Comparison of ENCODE assay signal across 20 cellular contexts in genomic region chr4:183746305-183747229, GRCh38.
A peak's percentile ranks its signal among the peaks of the same experiment; 100 is the strongest.
DNase-seq lines count a peak whose midpoint lies in the region; ATAC-seq and TF ChIP-seq lines count a peak whose summit lies in the region.
"Had no signal": no experiment of that assay in that cellular context is flagged by ENCODE, and none has a peak within 500 bp of the region (broad histone marks: within the 10 kb centered on the region; RNA-seq: fewer than 3 reads in every experiment).

No MANE protein-coding gene starts in this region.

- TF ChIP-seq CTCF in psoas muscle (IDR thresholded peaks at IDR 0.05) = no peak

- no peaks in the 10 kb centered on the region for H3K27me3 ChIP-seq in psoas muscle (ENCODE audit: insufficient read depth in 3 of 3, low read length in 2 of 3)
- H3K27me3 ChIP-seq in CD4-positive, alpha-beta memory T cell (ENCODE audit: insufficient read depth, low read length) = no peaks in the 10 kb centered on the region
- H3K27me3 ChIP-seq: colonic mucosa had no signal

- 56 to 70% (median 63%) methylated on average over 40 to 48 of the region's 48 CpGs for WGBS in psoas muscle, 3 donors

- H3K27ac Mint-ChIP-seq in CD4-positive, alpha-beta memory T cell = no peak overlapping the region
- H3K27ac Mint-ChIP-seq: T-helper 2 cell treated with Interferon-gamma antibody and Interleukin-4, amounts not matched to agents 5 μg/mL and 100 μg/mL, for 36 hours had no signal

- H3K9ac ChIP-seq in SK-N-MC (ENCODE audit: insufficient read length) = no peak overlapping the region

- peaks cover 6 to 8% of the 10 kb centered on the region in 2 donors for H3K27me3 Mint-ChIP-seq in CD4-positive, alpha-beta memory T cell

- peak; percentile 95 for ATAC-seq in GM18867 (IDR thresholded peaks at IDR 0.05; ENCODE audit: unreplicated experiment)
- ATAC-seq in psoas muscle = peak; percentile 89 to 99 (median 94)
- ATAC-seq: activated CD4-positive, CD25-positive, alpha-beta regulatory T cell treated with anti-CD3 and anti-CD28 coated beads, Interleukin-2, amount 50 U/mL, for 24 hours had no signal

- DNase-seq in SK-N-MC (ENCODE audit: low read depth, low spot score) (no peak), fibroblast of peridontal ligament (ENCODE audit: extremely low read depth) (peak; percentile 36), psoas muscle (peak; percentile 23 to 87), SKM-1 (lab: John Stamatoyannopoulos, UW; ENCODE audit: unreplicated experiment) (no peak)
- no peak for DNase-seq in CD4-positive, alpha-beta memory T cell
- no peak for DNase-seq in activated effector memory CD4-positive, alpha-beta T cell treated with Interleukin-2 at 50 U/mL for 16 hours
- no peak for DNase-seq in effector CD8-positive, alpha-beta T cell (lab: John Stamatoyannopoulos, UW)
- DNase-seq: activated effector memory CD4-positive, alpha-beta T cell treated with anti-CD3 and anti-CD28 coated beads, Interleukin-2, amount 50 U/mL, for 16 hours; colonic mucosa; COR-L47; EL; erythroblast; GOT3; hippocampal formation; NCI-H1694; SHP77 treated with DMSO at 0.1 percent for 48 hours; stimulated activated CD4-positive, alpha-beta T cell treated with anti-CD3 and anti-CD28 coated beads, Interleukin-1b, Interleukin-23, amount 100 ng/mL, for 48 hours had no signal

- CTCF ChIA-PET in CD4-positive, alpha-beta memory T cell (lab: Charles Lee; ENCODE audit: partially characterized antibody) = no interaction called here

- no peaks in the 10 kb centered on the region; the same call in 1 of the 2 replicates for H3K9me3 ChIP-seq in SK-N-MC (ENCODE audit: low read depth, low read length)
- no peaks in the 10 kb centered on the region for H3K9me3 ChIP-seq in psoas muscle
- H3K9me3 ChIP-seq in CD4-positive, alpha-beta memory T cell (ENCODE audit: control insufficient read depth in 1 of 2, low read length in 2 of 2) = no peaks in the 10 kb centered on the region
- H3K9me3 ChIP-seq: colonic mucosa had no signal

- H3K36me3 Mint-ChIP-seq in CD4-positive, alpha-beta memory T cell = no peaks in the 10 kb centered on the region

- H3K36me3 ChIP-seq in SK-N-MC (ENCODE audit: insufficient read depth, low read length) = no peaks in the 10 kb centered on the region
- H3K36me3 ChIP-seq in psoas muscle (ENCODE audit: insufficient read depth in 1 of 2, low read depth in 1 of 2) = no peaks in the 10 kb centered on the region
- no peaks in the 10 kb centered on the region for H3K36me3 ChIP-seq in CD4-positive, alpha-beta memory T cell (ENCODE audit: insufficient read depth, low read length)
- H3K36me3 ChIP-seq: colonic mucosa had no signal

- H3K4me1 ChIP-seq in psoas muscle = no peaks in the 10 kb centered on the region
- H3K4me1 ChIP-seq in CD4-positive, alpha-beta memory T cell (ENCODE audit: insufficient read depth, low read length) = no peaks in the 10 kb centered on the region

- H3K27ac ChIP-seq in SK-N-MC = peak overlapping the region; percentile 88
- peak overlapping the region; percentile 50 for H3K27ac ChIP-seq in psoas muscle
- H3K27ac ChIP-seq in CD4-positive, alpha-beta memory T cell (ENCODE audit: low read depth, low read length) = no peak overlapping the region
- H3K27ac ChIP-seq: colonic mucosa had no signal

- intact Hi-C loops in psoas muscle (cut with DNase I) = no loop called here
- intact Hi-C loops in CD4-positive, alpha-beta memory T cell (cut with micrococcal nuclease) = no loop called here

- no peak overlapping the region for H3K4me3 Mint-ChIP-seq in CD4-positive, alpha-beta memory T cell
- H3K4me3 Mint-ChIP-seq: T-helper 2 cell treated with Interferon-gamma antibody and Interleukin-4, amounts not matched to agents 5 μg/mL and 100 μg/mL, for 36 hours had no signal

- H3K4me1 Mint-ChIP-seq in CD4-positive, alpha-beta memory T cell = no peaks in the 10 kb centered on the region

- H3K4me3 ChIP-seq in SK-N-MC (no peak overlapping the region), psoas muscle (peak overlapping the region; percentile 18)
- H3K4me3 ChIP-seq in CD4-positive, alpha-beta memory T cell (ENCODE audit: low read length in 2 of 2) = no peak overlapping the region
- H3K4me3 ChIP-seq: colonic mucosa had no signal

- H3K9me3 Mint-ChIP-seq in CD4-positive, alpha-beta memory T cell = peaks cover 0 to 1% (median 0%) of the 10 kb centered on the region in 8 donors
- H3K9me3 Mint-ChIP-seq: T-helper 2 cell treated with Interferon-gamma antibody and Interleukin-4, amounts not matched to agents 5 μg/mL and 100 μg/mL, for 36 hours had no signal

- POLR2A ChIA-PET in CD4-positive, alpha-beta memory T cell (lab: Charles Lee; ENCODE audit: partially characterized antibody) = no interaction called here

Comparison
In these comparisons a context has a peak if more than half of its experiments do, and no peak if none do; other contexts are left out.
1. DNase-seq: peak in fibroblast of peridontal ligament (single experiment) and psoas muscle (2 of 2); none in SK-N-MC (single experiment), CD4-positive, alpha-beta memory T cell (0 of 5), activated effector memory CD4-positive, alpha-beta T cell treated with Interleukin-2 at 50 U/mL for 16 hours (single experiment), SKM-1 (single experiment) and effector CD8-positive, alpha-beta T cell (single experiment).